28 cellular contexts compared by ENCODE assay signal in genomic region chr1:192958871-192959270, GRCh38.
DNase-seq lines count a peak whose midpoint lies in the region; ATAC-seq and FAIRE-seq lines count a peak whose summit lies in the region.
"Had no signal": no experiment of that assay in that cellular context is flagged by ENCODE, and none has a peak within 500 bp of the region (broad histone marks: within the 10 kb centered on the region; RNA-seq: fewer than 3 reads in every experiment).

No MANE protein-coding gene starts in this region.

- ATAC-seq in GM18519 (IDR thresholded peaks at IDR 0.05; ENCODE audit: low FRiP score, unreplicated experiment) = peak; percentile 46
- ATAC-seq: A549; GM12878; natural killer cell treated with Interleukin-12 subunit alpha and Interleukin-12 subunit beta and Interleukin-15 and Interleukin-18, amount 100 ng/mL, for 72 hours; right lobe of liver; stimulated activated naive CD8-positive, alpha-beta T cell treated with anti-CD3 and anti-CD28 coated beads, Interleukin-15, Interleukin-2, amounts not matched to agents 100 U/mL and 50 U/mL, for 24 hours had no signal

- H3K27ac Mint-ChIP-seq in activated naive CD8-positive, alpha-beta T cell treated with anti-CD3 and anti-CD28 coated beads for 36 hours = no peak overlapping the region
- H3K27ac Mint-ChIP-seq: activated CD4-positive, alpha-beta memory T cell treated with anti-CD3 and anti-CD28 coated beads, Interleukin-2, amount 10 ng/mL, durations not matched to agents 7 days and 5 days; activated naive CD8-positive, alpha-beta T cell treated with anti-CD3 and anti-CD28 coated beads, Interleukin-2, amount 10 ng/mL, durations not matched to agents 7 days and 5 days; activated T-helper 2 cell treated with anti-CD3 and anti-CD28 coated beads, Interferon-gamma antibody, Interleukin-2, Interleukin-4, amounts not matched to agents 10 μg/mL and 5 μg/mL and 100 μg/mL, durations not matched to agents 14 hours and 24 hours and 36 hours; brain; natural killer cell treated with Interleukin-12 subunit alpha and Interleukin-12 subunit beta and Interleukin-15 and Interleukin-18, amount 100 ng/mL, for 72 hours had no signal

- no peaks in the 10 kb centered on the region for H3K9me3 Mint-ChIP-seq in activated naive CD8-positive, alpha-beta T cell treated with anti-CD3 and anti-CD28 coated beads for 36 hours
- H3K9me3 Mint-ChIP-seq: activated CD4-positive, alpha-beta memory T cell treated with anti-CD3 and anti-CD28 coated beads, Interleukin-2, amount 10 ng/mL, durations not matched to agents 7 days and 5 days; activated naive CD8-positive, alpha-beta T cell treated with anti-CD3 and anti-CD28 coated beads, Interleukin-2, amount 10 ng/mL, durations not matched to agents 7 days and 5 days; activated T-helper 2 cell treated with anti-CD3 and anti-CD28 coated beads, Interferon-gamma antibody, Interleukin-2, Interleukin-4, amounts not matched to agents 10 μg/mL and 5 μg/mL and 100 μg/mL, durations not matched to agents 14 hours and 24 hours and 36 hours; natural killer cell treated with Interleukin-12 subunit alpha and Interleukin-12 subunit beta and Interleukin-15 and Interleukin-18, amount 100 ng/mL, for 72 hours had no signal

- peaks cover 7% of the 10 kb centered on the region for H3K36me3 Mint-ChIP-seq in activated naive CD8-positive, alpha-beta T cell treated with anti-CD3 and anti-CD28 coated beads for 36 hours
- H3K36me3 Mint-ChIP-seq: activated naive CD8-positive, alpha-beta T cell treated with anti-CD3 and anti-CD28 coated beads, Interleukin-2, amount 10 ng/mL, durations not matched to agents 7 days and 5 days; natural killer cell treated with Interleukin-12 subunit alpha and Interleukin-12 subunit beta and Interleukin-15 and Interleukin-18, amount 100 ng/mL, for 72 hours had no signal

- FAIRE-seq in A204.1 (lab: Jason Lieb, UNC) = peak; percentile 23
- FAIRE-seq: A549, endometrium, frontal cortex, GM12878, HTR-8/SVneo had no signal

- peak; percentile 5 for DNase-seq in amniotic stem cell (lab: John Stamatoyannopoulos, UW)
- peak; percentile 79 for DNase-seq in fibroblast of peridontal ligament (ENCODE audit: extremely low read depth)
- no peak for DNase-seq in SW 1271 (lab: John Stamatoyannopoulos, UW)
- no peak for DNase-seq in activated gamma-delta T cell treated with Interleukin-2 at 50 U/mL for 16 hours
- no peak for DNase-seq in activated naive CD8-positive, alpha-beta T cell treated with anti-CD3 and anti-CD28 coated beads for 36 hours
- DNase-seq in midbrain (lab: John Stamatoyannopoulos, UW) = no peak
- DNase-seq: activated CD4-positive, alpha-beta memory T cell treated with anti-CD3 and anti-CD28 coated beads, Interleukin-2, amount 10 ng/mL, durations not matched to agents 7 days and 5 days; activated CD4-positive, CD25-positive, alpha-beta regulatory T cell treated with anti-CD3 and anti-CD28 coated beads, Interleukin-2, amount 50 U/mL, for 72 hours; activated naive CD8-positive, alpha-beta T cell treated with anti-CD3 and anti-CD28 coated beads, Interleukin-2, amount 10 ng/mL, durations not matched to agents 7 days and 5 days; C1 segment of cervical spinal cord; DND-41; islet precursor cell; MV-4-11; NCI-H1694; right lobe of liver; SJCRH30; stimulated activated naive CD8-positive, alpha-beta T cell treated with anti-CD3 and anti-CD28 coated beads, Interleukin-15, Interleukin-2, amounts not matched to agents 100 U/mL and 50 U/mL, for 24 hours; uterus had no signal

- H3K4me3 Mint-ChIP-seq in activated naive CD8-positive, alpha-beta T cell treated with anti-CD3 and anti-CD28 coated beads for 36 hours = no peak overlapping the region
- H3K4me3 Mint-ChIP-seq: activated CD4-positive, alpha-beta memory T cell treated with anti-CD3 and anti-CD28 coated beads, Interleukin-2, amount 10 ng/mL, durations not matched to agents 7 days and 5 days; activated naive CD8-positive, alpha-beta T cell treated with anti-CD3 and anti-CD28 coated beads, Interleukin-2, amount 10 ng/mL, durations not matched to agents 7 days and 5 days; brain; natural killer cell treated with Interleukin-12 subunit alpha and Interleukin-12 subunit beta and Interleukin-15 and Interleukin-18, amount 100 ng/mL, for 72 hours had no signal

- H3K27me3 Mint-ChIP-seq in activated naive CD8-positive, alpha-beta T cell treated with anti-CD3 and anti-CD28 coated beads for 36 hours = no peaks in the 10 kb centered on the region
- H3K27me3 Mint-ChIP-seq: activated CD4-positive, alpha-beta memory T cell treated with anti-CD3 and anti-CD28 coated beads, Interleukin-2, amount 10 ng/mL, durations not matched to agents 7 days and 5 days; activated naive CD8-positive, alpha-beta T cell treated with anti-CD3 and anti-CD28 coated beads, Interleukin-2, amount 10 ng/mL, durations not matched to agents 7 days and 5 days; natural killer cell treated with Interleukin-12 subunit alpha and Interleukin-12 subunit beta and Interleukin-15 and Interleukin-18, amount 100 ng/mL, for 72 hours had no signal

- H3K4me1 Mint-ChIP-seq in activated naive CD8-positive, alpha-beta T cell treated with anti-CD3 and anti-CD28 coated beads for 36 hours = no peaks in the 10 kb centered on the region
- H3K4me1 Mint-ChIP-seq: activated naive CD8-positive, alpha-beta T cell treated with anti-CD3 and anti-CD28 coated beads, Interleukin-2, amount 10 ng/mL, durations not matched to agents 7 days and 5 days had no signal

Comparison
In these comparisons a context has a peak if more than half of its experiments do, and no peak if none do; other contexts are left out.
1. DNase-seq: peak in amniotic stem cell (single experiment) and fibroblast of peridontal ligament (single experiment); none in SW 1271 (0 of 2), activated gamma-delta T cell treated with Interleukin-2 at 50 U/mL for 16 hours (single experiment), activated naive CD8-positive, alpha-beta T cell treated with anti-CD3 and anti-CD28 coated beads for 36 hours (single experiment) and midbrain (single experiment).